ENCODE assay signal across 1 cellular context in genomic region chr18:35777042-35777441, GRCh38.
TF ChIP-seq lines count a peak whose summit lies in the region.

No MANE protein-coding gene starts in this region.

TF ChIP-seq in H1, 55 proteins besides CTCF, POLR2A, EP300 and RAD21:
- TF ChIP-seq ZNF274 (IDR thresholded peaks at IDR 0.05; ENCODE audit: borderline replicate concordance, extremely low read depth, low read length) (no peak), RNF2 (IDR thresholded peaks at IDR 0.05; ENCODE audit: borderline replicate concordance, low read depth, low read length, missing control alignments, poor library complexity, severe bottlenecking) (no peak), ASH2L (IDR thresholded peaks at IDR 0.05; ENCODE audit: low read length) (no peak), ATF2 (IDR thresholded peaks at IDR 0.05; ENCODE audit: low read length) (no peak), TEAD4 (IDR thresholded peaks at IDR 0.05; ENCODE audit: low read depth, low read length) (no peak), SP4 (IDR thresholded peaks at IDR 0.05; ENCODE audit: low read length) (no peak), JUND (IDR thresholded peaks at IDR 0.05; ENCODE audit: low read length) (no peak), HDAC6 (IDR thresholded peaks at IDR 0.05; ENCODE audit: low read depth, low read length) (no peak), BRCA1 (IDR thresholded peaks at IDR 0.05; ENCODE audit: low read depth, low read length) (no peak), KDM4A (IDR thresholded peaks at IDR 0.05; ENCODE audit: low read depth, low read length, severe bottlenecking) (no peak)
